10 cellular contexts compared by ENCODE assay signal in the genomic region with DNA sequence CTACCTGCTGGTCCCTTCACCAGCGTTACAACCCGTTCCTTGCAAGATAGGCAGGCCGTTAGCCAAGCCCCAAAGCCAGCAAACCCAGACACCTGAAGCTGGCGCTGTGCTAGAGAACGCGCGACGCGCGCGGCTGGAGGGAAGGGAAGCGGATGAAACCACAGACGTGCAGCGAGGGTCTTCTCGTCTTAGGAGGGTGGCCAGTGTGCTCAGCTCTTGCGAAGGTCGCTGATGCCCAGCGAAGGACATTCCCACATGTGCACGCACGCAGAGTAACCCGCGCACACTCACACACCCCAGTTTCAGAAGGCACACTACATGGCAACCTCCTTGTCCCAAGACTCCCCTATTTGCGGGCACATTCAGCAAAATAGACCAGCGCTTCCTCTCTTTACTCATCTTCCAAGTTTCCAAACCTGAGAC. TPM values are rescaled to one million over a fixed set of nuclear protein-coding genes. Genes with fewer than 3 reads are reported as not detected.
A peak's percentile ranks its signal among the peaks of the same experiment; 100 is the strongest.
DNase-seq lines count a peak whose midpoint lies in the region; ATAC-seq and TF ChIP-seq lines count a peak whose summit lies in the region.
"Had no signal": no experiment of that assay in that cellular context is flagged by ENCODE, and none has a peak within 500 bp of the region (broad histone marks: within the 10 kb centered on the region; RNA-seq: fewer than 3 reads in every experiment).

No MANE protein-coding gene starts in this region.

- DNase-seq in AG20443 (ENCODE audit: low spot score) (peak; percentile 18), M059J (ENCODE audit: low read depth) (peak; percentile 32), fibroblast of mammary gland (ENCODE audit: low read depth) (peak; percentile 15), omental fat pad (ENCODE audit: low spot score) (no peak)
- DNase-seq in CD8-positive, alpha-beta T cell: no peak
- DNase-seq: activated CD4-positive, alpha-beta T cell treated with anti-CD3 and anti-CD28 coated beads, Interleukin-2, amount 50 U/mL, for 1 hour; NCI-H2107 had no signal

- H3K4me1 ChIP-seq in CD8-positive, alpha-beta T cell (ENCODE audit: insufficient read depth, low read length): no peaks in the 10 kb centered on the region

- H3K27ac Mint-ChIP-seq in CD8-positive, alpha-beta T cell: no peak overlapping the region

- ATAC-seq in omental fat pad (ENCODE audit: low FRiP score) (peak; percentile 19), GM21447 (IDR thresholded peaks at IDR 0.05; ENCODE audit: unreplicated experiment) (no peak), GM18907 (IDR thresholded peaks at IDR 0.05; ENCODE audit: unreplicated experiment) (no peak), GM21576 (IDR thresholded peaks at IDR 0.05; ENCODE audit: unreplicated experiment) (no peak)
- no peak for ATAC-seq in CD8-positive, alpha-beta T cell

- peaks cover 9% of the 10 kb centered on the region for H3K4me1 Mint-ChIP-seq in CD8-positive, alpha-beta T cell (ENCODE audit: low read depth)

- peaks cover 20% of the 10 kb centered on the region for H3K27me3 Mint-ChIP-seq in CD8-positive, alpha-beta T cell (ENCODE audit: low read depth)

- CTCF ChIA-PET in CD8-positive, alpha-beta T cell (lab: Charles Lee): no interaction called here

- POLR2A ChIA-PET in CD8-positive, alpha-beta T cell (lab: Charles Lee): no interaction called here

- H3K27ac ChIP-seq in CD8-positive, alpha-beta T cell (ENCODE audit: low read depth, low read length): no peak overlapping the region

- no peak overlapping the region for H3K4me3 Mint-ChIP-seq in CD8-positive, alpha-beta T cell

- no peak for TF ChIP-seq CTCF in fibroblast of mammary gland (conservative IDR thresholded peaks at IDR 0.05; ENCODE audit: control insufficient read depth, insufficient read depth, low read depth, low read length)
- no peak for TF ChIP-seq CTCF in omental fat pad (IDR thresholded peaks at IDR 0.05)
- no peak for TF ChIP-seq CTCF in CD8-positive, alpha-beta T cell (IDR thresholded peaks at IDR 0.05)

- no peaks in the 10 kb centered on the region for H3K9me3 Mint-ChIP-seq in CD8-positive, alpha-beta T cell

- intact Hi-C loops in CD8-positive, alpha-beta T cell (cut with DNase I, micrococcal nuclease): no loop called here

- H3K36me3 ChIP-seq in CD8-positive, alpha-beta T cell (ENCODE audit: insufficient read depth, low read length): no peaks in the 10 kb centered on the region

- no peaks in the 10 kb centered on the region for H3K36me3 Mint-ChIP-seq in CD8-positive, alpha-beta T cell

- H3K4me3 ChIP-seq in fibroblast of mammary gland (ENCODE audit: control insufficient read depth, low read depth, low read length): peak overlapping the region; percentile 62
- no peak overlapping the region for H3K4me3 ChIP-seq in CD8-positive, alpha-beta T cell (ENCODE audit: low read depth, low read length)

- no peaks in the 10 kb centered on the region for H3K9me3 ChIP-seq in CD8-positive, alpha-beta T cell (ENCODE audit: low read length)

- H3K27me3 ChIP-seq in CD8-positive, alpha-beta T cell (ENCODE audit: insufficient read depth, low read length): no peaks in the 10 kb centered on the region

RNA-seq across cellular contexts. Expression of a gene that starts 0.9 kb away (rescaled TPM):
- total RNA-seq in M059J (2014; rRNA removed; shearing (Covaris generic)): 4.5 and 5.7 TPM in 2 replicates
- total RNA-seq in omental fat pad: 1 to 10 TPM in 3 of 4 donors, under 1 TPM in 1; 0.95 to 2.0 (median 1.3) TPM
- not detected for total RNA-seq in CD8-positive, alpha-beta T cell

Comparison
In these comparisons a context has a peak if more than half of its experiments do, and no peak if none do; other contexts are left out.
1. DNase-seq: peak in AG20443 (single experiment), M059J (single experiment) and fibroblast of mammary gland (single experiment); none in omental fat pad (single experiment) and CD8-positive, alpha-beta T cell (0 of 7).